Comparison of ENCODE assay signal across 11 cellular contexts in genomic region chr20:50248104-50248631, GRCh38. TPM values are rescaled to one million over a fixed set of nuclear protein-coding genes. Genes with fewer than 3 reads are reported as not detected.
DNase-seq lines count a peak whose midpoint lies in the region; ATAC-seq, FAIRE-seq and TF ChIP-seq lines count a peak whose summit lies in the region.
"Had no signal": no experiment of that assay in that cellular context is flagged by ENCODE, and none has a peak within 500 bp of the region (broad histone marks: within the 10 kb centered on the region; RNA-seq: fewer than 3 reads in every experiment).

No MANE protein-coding gene starts in this region.

- H3K4me3 ChIP-seq in K562 (no peak overlapping the region), left lung (no peak overlapping the region), suprapubic skin (no peak overlapping the region)

- no peak overlapping the region for H2AFZ ChIP-seq in K562 (ENCODE audit: low read depth, low read length)

- ATAC-seq in K562 = peak; percentile 64
- peak; percentile 47 for ATAC-seq in left lung
- ATAC-seq in activated CD4-positive, CD25-positive, alpha-beta regulatory T cell treated with anti-CD3 and anti-CD28 coated beads, Interleukin-2, amount 50 U/mL, for 24 hours = no peak
- ATAC-seq: T-helper 17 cell had no signal

- TF ChIP-seq EP300 in K562 (IDR thresholded peaks at IDR 0.05; ENCODE audit: low read length) (no peak), suprapubic skin (IDR thresholded peaks at IDR 0.05) (no peak)

- H3K4me2 ChIP-seq in K562 (ENCODE audit: insufficient read depth, low read length) = no peak overlapping the region

- H3K27ac ChIP-seq in K562 (ENCODE audit: extremely low read depth, low read depth, low read length) = no peak overlapping the region
- H3K27ac ChIP-seq in left lung = no peak overlapping the region
- H3K27ac ChIP-seq in suprapubic skin = peak overlapping the region; percentile 87

- peak overlapping the region in 1 of 2 experiments; percentile 66; a peak in 2 of 4 replicates for H3K9ac ChIP-seq in K562 (ENCODE audit: insufficient read depth in 1 of 2, low read depth in 2 of 2, low read length in 2 of 2)

- 12% methylated on average over 16 of the region's 17 CpGs for WGBS in K562 (ENCODE audit: insufficient coverage, low coverage, missing lambda C conversion rate)
- 78% methylated on average over 15 of the region's 17 CpGs for WGBS in suprapubic skin

- H3K9me1 ChIP-seq in K562 (ENCODE audit: control insufficient read depth, insufficient read depth, low read length) = no peaks in the 10 kb centered on the region

- POLR2A ChIA-PET in K562 (lab: Yijun Ruan, JAX) = interaction anchor here (0.6 to 1.3 kb wide), 5 partner anchors 12 to 470 kb away, joined by 3 to 6 read pairs (median 3); no protein-coding TSS in a partner anchor

- H3K36me3 ChIP-seq in K562 (ENCODE audit: control insufficient read depth, insufficient read depth, low read length) (no peaks in the 10 kb centered on the region), left lung (no peaks in the 10 kb centered on the region), suprapubic skin (no peaks in the 10 kb centered on the region)

- intact Hi-C loops in K562 (cut with micrococcal nuclease) = no loop called here
- intact Hi-C loops in left lung (cut with DNase I) = no loop called here

- TF ChIP-seq CTCF in K562 (IDR thresholded peaks at IDR 0.05 in 2 of 3, conservative IDR thresholded peaks at IDR 0.05 in 1 of 3; ENCODE audit: insufficient read depth in 2 of 3, low read depth in 1 of 3, low read length in 3 of 3) (no peak), left lung (IDR thresholded peaks at IDR 0.05) (no peak), suprapubic skin (IDR thresholded peaks at IDR 0.05) (no peak)

- no peaks in the 10 kb centered on the region for H3K79me2 ChIP-seq in K562 (ENCODE audit: control insufficient read depth, insufficient read depth, low read length)

- H3K9me3 ChIP-seq in K562 (replicated peaks; ENCODE audit: control insufficient read depth, insufficient read depth, low read depth, low read length) (no peaks in the 10 kb centered on the region), left lung (no peaks in the 10 kb centered on the region), suprapubic skin (no peaks in the 10 kb centered on the region)

- in situ Hi-C loops in K562 (cut with MboI) = no loop called here

- no peak for FAIRE-seq in K562 (lab: Jason Lieb, UNC)

- TF ChIP-seq RAD21 in K562 (CRISPR knock-in tag; conservative IDR thresholded peaks at IDR 0.05 in 1 of 2, IDR thresholded peaks at IDR 0.05 in 1 of 2) = no peak

- peak; percentile 64 for DNase-seq in HK-2 (ENCODE audit: unreplicated experiment)
- DNase-seq in K562 (ENCODE audit: extremely low read depth in 1 of 4, low spot score in 3 of 4) = peak; percentile 39 to 48 (median 46)
- peak in 1 of 2 donors; percentile 62 for DNase-seq in left lung
- no peak for DNase-seq in suprapubic skin (ENCODE audit: low spot score in 2 of 2)
- no peak for DNase-seq in NCI-H82 (lab: John Stamatoyannopoulos, UW)
- DNase-seq in NCI-H82 treated with DMSO at 0.1 percent for 48 hours (lab: John Stamatoyannopoulos, UW; ENCODE audit: unreplicated experiment) = no peak
- DNase-seq: DMS 273 treated with DMSO at 0.1 percent for 48 hours; effector CD8-positive, alpha-beta T cell; naive B cell; T-helper 17 cell had no signal

- no TSS peak for BruUV-seq in K562 (replicated peaks; lab: Mats Ljungman, UMichigan)

- no peaks in the 10 kb centered on the region for H4K20me1 ChIP-seq in K562 (replicated peaks; ENCODE audit: control insufficient read depth, insufficient read depth, low read length)

- CTCF ChIA-PET in K562 (lab: Yijun Ruan, JAX; ENCODE audit: low intra/inter-chr PET ratio) = no interaction called here

- H3K4me1 ChIP-seq in K562 (replicated peaks in 1 of 2; ENCODE audit: control insufficient read depth in 2 of 2, insufficient read depth in 2 of 2, low read length in 2 of 2) (peaks cover 14 to 20% of the 10 kb centered on the region in 2 experiments), left lung (peaks cover 0 to 26% of the 10 kb centered on the region in 2 donors), suprapubic skin (peaks cover 61% of the 10 kb centered on the region)

- H3K27me3 ChIP-seq in K562 (ENCODE audit: control insufficient read depth in 2 of 2, insufficient read depth in 2 of 2, low read length in 2 of 2) = peaks cover 0 to 3% of the 10 kb centered on the region in 2 experiments; a peak in 2 of 5 replicates
- H3K27me3 ChIP-seq in left lung = no peaks in the 10 kb centered on the region
- H3K27me3 ChIP-seq in suprapubic skin = no peaks in the 10 kb centered on the region

- TF ChIP-seq POLR2A in K562 (conservative IDR thresholded peaks at IDR 0.05) = no peak
- TF ChIP-seq POLR2A in suprapubic skin (IDR thresholded peaks at IDR 0.05) = no peak

TF ChIP-seq in K562, 482 proteins besides CTCF, POLR2A, EP300 and RAD21 (continues in another document):
- TF ChIP-seq ZNF76 (CRISPR knock-in tag; IDR thresholded peaks at IDR 0.05; ENCODE audit: borderline replicate concordance) = no peak
- TF ChIP-seq TRIM24 (IDR thresholded peaks at IDR 0.05) = no peak
- TF ChIP-seq MYBL2 (IDR thresholded peaks at IDR 0.05; ENCODE audit: low read depth) = no peak
- TF ChIP-seq MYBL2 (CRISPR knock-in tag; IDR thresholded peaks at IDR 0.05; ENCODE audit: borderline replicate concordance) = no peak
- TF ChIP-seq FOXM1 (IDR thresholded peaks at IDR 0.05; ENCODE audit: low read depth) = no peak
- no peak for TF ChIP-seq FOXM1 (CRISPR knock-in tag; IDR thresholded peaks at IDR 0.05; ENCODE audit: low read depth)
- TF ChIP-seq EP400 (IDR thresholded peaks at IDR 0.05) = no peak
- TF ChIP-seq ATF1 (CRISPR knock-in tag; IDR thresholded peaks at IDR 0.05) = no peak
- TF ChIP-seq ATF1 (tag; IDR thresholded peaks at IDR 0.05) = no peak
- TF ChIP-seq HMG20A (CRISPR knock-in tag; conservative IDR thresholded peaks at IDR 0.05) = no peak
- TF ChIP-seq RB1 (IDR thresholded peaks at IDR 0.05; ENCODE audit: low read depth) = no peak
- no peak for TF ChIP-seq SAFB (IDR thresholded peaks at IDR 0.05; ENCODE audit: borderline replicate concordance, low read depth, low read length)
- peak; percentile 69; the same call in 1 of the 2 replicates for TF ChIP-seq MITF (IDR thresholded peaks at IDR 0.05)

RNA-seq across cellular contexts. Expression of gene CEBPB, which starts 57.5 kb away (rescaled TPM):
- total RNA-seq in K562 (2011; cell fraction: chromatin; rRNA removed; ENCODE audit: low replicate concordance) = 3.3 and 9.2 TPM in 2 replicates
- 18.3 and 19.3 TPM in 2 replicates for total RNA-seq in K562 (2011; cell fraction: nucleolus; rRNA removed)
- total RNA-seq in K562 (2011; cell fraction: nucleoplasm; rRNA removed) = 8.7 and 9.0 TPM in 2 replicates
- total RNA-seq in K562 (2014; rRNA removed) = 41.7 and 51.5 TPM in 2 replicates
- total RNA-seq in K562 (2014; rRNA removed; fragmentation: Illumina TruSeq; extraction: Trizol) = 8.1 and 8.3 TPM in 2 replicates
- total RNA-seq in K562 (2015; rRNA removed; fragmentation: Illumina TruSeq; extraction: Trizol) = 5.7 and 6.6 TPM in 2 replicates
- 68.2 and 72.6 TPM in 2 replicates for total RNA-seq in K562 (2021)
- polyA plus RNA-seq in K562 (2011; rRNA removed) = 7.8 and 10.8 TPM in 2 replicates
- 12.1 and 32.2 TPM in 2 replicates for polyA plus RNA-seq in K562 (2011; cell fraction: cytosol; rRNA removed)
- 15.5 and 18.1 TPM in 2 replicates for polyA plus RNA-seq in K562 (2011; cell fraction: nucleus; rRNA removed)
- polyA plus RNA-seq in K562 (2012) = 16.9 and 44.3 TPM in 2 replicates
- 4.6 and 6.8 TPM in 2 replicates for polyA plus RNA-seq in K562 (2014; fragmentation: Illumina TruSeq; extraction: Trizol)
- polyA plus RNA-seq in K562 (2014; fragmentation: Nextera tagmentation; extraction: Ambion mirVana) = 1 to 10 TPM; 1.2 to 1.5 TPM
- polyA plus RNA-seq in K562 (2014; rRNA removed) = 47.7 and 57.9 TPM in 2 replicates
- 1.3 and 1.5 TPM in 2 replicates for polyA minus RNA-seq in K562 (2011; rRNA and poly(A)+ RNA removed)
- polyA minus RNA-seq in K562 (2011; cell fraction: cytosol; rRNA and poly(A)+ RNA removed) = 10.1 and 19.9 TPM in 2 replicates
- 9.3 and 11.7 TPM in 2 replicates for polyA minus RNA-seq in K562 (2011; cell fraction: nucleus; rRNA and poly(A)+ RNA removed)
- 100 to 1,000 TPM; 133 to 266 TPM for total RNA-seq in left lung
- total RNA-seq in suprapubic skin = 10 to 100 TPM; 43.2 to 83.9 (median 69.2) TPM

Comparison
In these comparisons a context has a peak if more than half of its experiments do, and no peak if none do; other contexts are left out.
1. DNase-seq: peak in HK-2 (single experiment) and K562 (4 of 4); none in suprapubic skin (0 of 2), NCI-H82 (single experiment) and NCI-H82 treated with DMSO at 0.1 percent for 48 hours (single experiment).
2. ATAC-seq: peak in K562 (single experiment) and left lung (single experiment); none in activated CD4-positive, CD25-positive, alpha-beta regulatory T cell treated with anti-CD3 and anti-CD28 coated beads, Interleukin-2, amount 50 U/mL, for 24 hours (0 of 2).